In genomic region chrX:49155900-49156837, GRCh38 we compare ENCODE assay signal across 6 cellular contexts. TPM values are rescaled to one million over a fixed set of nuclear protein-coding genes. Genes with fewer than 3 reads are reported as not detected.
A peak's percentile ranks its signal among the peaks of the same experiment; 100 is the strongest.
DNase-seq lines count a peak whose midpoint lies in the region; ATAC-seq and TF ChIP-seq lines count a peak whose summit lies in the region.

No MANE protein-coding gene starts in this region.

- no peak for TF ChIP-seq POLR2A in erythroblast (IDR thresholded peaks at IDR 0.05; ENCODE audit: low read length)

- H3K4me1 Mint-ChIP-seq in progenitor cell of endocrine pancreas (ENCODE audit: low read depth): no peaks in the 10 kb centered on the region

- DNase-seq in AG20443 (ENCODE audit: low spot score): peak; percentile 91
- DNase-seq in NCI-H1105 (lab: John Stamatoyannopoulos, UW): peak; percentile 71
- DNase-seq in activated CD4-positive, alpha-beta T cell treated with anti-CD3 and anti-CD28 coated beads for 1 hour: peak; percentile 77
- peak; percentile 92 to 94 for DNase-seq in erythroblast (lab: John Stamatoyannopoulos, UW)
- peak; percentile 60 for DNase-seq in progenitor cell of endocrine pancreas (ENCODE audit: low spot score, unreplicated experiment)

- TF ChIP-seq CTCF in progenitor cell of endocrine pancreas (IDR thresholded peaks at IDR 0.05; ENCODE audit: unreplicated experiment): peak; percentile 68

- peak overlapping the region; percentile 99 for H3K27ac Mint-ChIP-seq in progenitor cell of endocrine pancreas

- peaks cover 8% of the 10 kb centered on the region for H3K9me3 Mint-ChIP-seq in progenitor cell of endocrine pancreas (ENCODE audit: low read depth)

- no peaks in the 10 kb centered on the region for H3K27me3 Mint-ChIP-seq in progenitor cell of endocrine pancreas

- peak; percentile 90 for ATAC-seq in GM21515 (IDR thresholded peaks at IDR 0.05; ENCODE audit: unreplicated experiment)

- peak overlapping the region; percentile 80 for H3K4me3 Mint-ChIP-seq in progenitor cell of endocrine pancreas (ENCODE audit: low read depth)

- peaks cover 4% of the 10 kb centered on the region for H3K36me3 Mint-ChIP-seq in progenitor cell of endocrine pancreas (ENCODE audit: insufficient read depth)

RNA-seq across cellular contexts. Expression of gene MAGIX, which starts 6.4 kb away (rescaled TPM):
- total RNA-seq in progenitor cell of endocrine pancreas: 3.1 and 5.0 TPM in 2 replicates

RNA-seq across cellular contexts. Expression of gene PLP2, which starts 15.5 kb away (rescaled TPM):
- total RNA-seq in progenitor cell of endocrine pancreas: 3.9 and 6.3 TPM in 2 replicates

RNA-seq across cellular contexts. Expression of gene PRICKLE3, which starts 30.0 kb away (rescaled TPM):
- total RNA-seq in progenitor cell of endocrine pancreas: 6.2 and 8.8 TPM in 2 replicates

RNA-seq across cellular contexts. Expression of gene GPKOW, which starts 32.6 kb away (rescaled TPM):
- total RNA-seq in progenitor cell of endocrine pancreas: 15.6 and 16.5 TPM in 2 replicates

RNA-seq across cellular contexts. Expression of gene SYP, which starts 43.8 kb away (rescaled TPM):
- 10.1 and 11.4 TPM in 2 replicates for total RNA-seq in progenitor cell of endocrine pancreas

Comparison
In these comparisons a context has a peak if more than half of its experiments do, and no peak if none do; other contexts are left out.
1. Peak in every context shown above with its lines: DNase-seq and ATAC-seq.